ENCODE assay signal across 8 cellular contexts in the genomic region with DNA sequence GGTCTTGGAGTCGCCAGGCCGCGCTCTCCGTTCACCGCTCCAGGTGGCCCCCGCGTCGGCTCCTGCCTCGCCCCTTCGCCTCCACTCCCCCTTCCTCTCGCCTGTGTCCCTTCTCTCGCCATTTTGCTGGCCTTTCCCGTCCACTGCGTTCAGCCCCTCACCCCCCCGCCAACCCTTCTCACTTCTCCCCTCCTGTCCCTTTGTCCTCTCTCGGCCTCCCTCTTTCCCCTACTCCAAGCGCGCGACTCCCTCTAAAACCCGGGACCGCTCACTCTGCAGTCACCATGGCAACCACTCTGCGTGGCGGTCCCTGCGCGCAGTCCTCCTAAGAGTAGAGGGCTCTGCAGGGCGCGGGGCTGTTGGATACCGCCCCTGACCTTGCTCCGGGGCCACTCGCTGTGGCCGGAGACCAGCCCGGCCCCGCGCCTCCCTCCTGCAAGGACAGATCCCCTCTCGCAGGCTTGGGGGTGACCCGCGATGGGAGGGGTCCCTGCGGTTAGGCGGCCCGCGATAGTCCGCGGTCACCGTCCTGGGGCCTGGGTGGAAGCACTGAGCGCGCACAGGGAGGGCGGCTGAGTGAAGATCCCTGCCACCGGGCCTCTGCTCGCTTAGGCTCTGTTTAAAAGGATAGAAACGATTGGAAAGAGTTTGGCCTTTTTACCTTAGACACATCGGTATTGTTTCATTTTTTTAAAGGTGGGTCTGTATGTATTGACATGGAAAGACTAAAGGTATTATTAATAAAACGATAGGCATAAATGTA. TPM values are rescaled to one million over a fixed set of nuclear protein-coding genes. Genes with fewer than 3 reads are reported as not detected.
DNase-seq lines count a peak whose midpoint lies in the region; ATAC-seq and TF ChIP-seq lines count a peak whose summit lies in the region.

No MANE protein-coding gene starts in this region.

- no peak for ATAC-seq in HG03521 (IDR thresholded peaks at IDR 0.05; ENCODE audit: unreplicated experiment)

- peak overlapping the region; percentile 62 for H3K4me3 ChIP-seq in epithelial cell of esophagus (ENCODE audit: low read length)
- H3K4me3 ChIP-seq in muscle layer of colon (ENCODE audit: low read depth in 1 of 2, low read length in 2 of 2) = peak overlapping the region; percentile 79 to 88
- peak overlapping the region; percentile 83 to 86 (median 86) for H3K4me3 ChIP-seq in thyroid gland (replicated peaks in 1 of 3)

- H3K27ac ChIP-seq in muscle layer of colon (ENCODE audit: low read depth, low read length) = peak overlapping the region; percentile 92
- H3K27ac ChIP-seq in thyroid gland = peak overlapping the region in 2 of 3 donors; percentile 80 to 93

- DNase-seq in ELF-1 (ENCODE audit: low read depth, low spot score) (peak; percentile 77), NCI-H146 (lab: John Stamatoyannopoulos, UW) (peak; percentile 90), epithelial cell of esophagus (ENCODE audit: low read depth) (no peak), thyroid gland (peak in 1 of 2 donors; percentile 51), ureter (ENCODE audit: low spot score) (no peak)
- peak; percentile 40 for DNase-seq in activated CD4-positive, alpha-beta T cell treated with anti-CD3 and anti-CD28 coated beads, Interleukin-2, amount 50 U/mL, for 1 hour

- H3K9ac ChIP-seq in muscle layer of colon (ENCODE audit: low read length) = peak overlapping the region; percentile 39

- no peaks in the 10 kb centered on the region for H3K27me3 ChIP-seq in muscle layer of colon (ENCODE audit: control insufficient read depth in 1 of 2, insufficient read depth in 2 of 2, low read length in 2 of 2)
- H3K27me3 ChIP-seq in thyroid gland = no peaks in the 10 kb centered on the region

- H3K9me3 ChIP-seq in muscle layer of colon (ENCODE audit: low read length) (no peaks in the 10 kb centered on the region), thyroid gland (no peaks in the 10 kb centered on the region)

- TF ChIP-seq POLR2A in thyroid gland (IDR thresholded peaks at IDR 0.05) = no peak

- TF ChIP-seq CTCF in epithelial cell of esophagus (IDR thresholded peaks at IDR 0.05; ENCODE audit: insufficient read depth, low read depth, low read length, missing control alignments) (no peak), thyroid gland (IDR thresholded peaks at IDR 0.05) (no peak)

- peaks cover 4% of the 10 kb centered on the region for H3K36me3 ChIP-seq in muscle layer of colon (ENCODE audit: insufficient read depth, low read length)
- no peaks in the 10 kb centered on the region for H3K36me3 ChIP-seq in thyroid gland

- intact Hi-C loops in thyroid gland (cut with DNase I) = no loop called here

- WGBS in thyroid gland, 2 donors = 2% methylated on average over 39 to 52 of the region's 52 CpGs

- H3K4me1 ChIP-seq in muscle layer of colon (ENCODE audit: insufficient read depth, low read length) (no peaks in the 10 kb centered on the region), thyroid gland (peaks cover 11 to 15% of the 10 kb centered on the region in 2 donors)

RNA-seq across cellular contexts. Expression of gene CCDC40, which starts 0.5 kb away (rescaled TPM):
- total RNA-seq in thyroid gland (10 to 100 TPM in 2 of 4 donors, 1 to 10 TPM in 2; 6.7 to 17.3 (median 9.4) TPM), ureter (12.4 TPM)

RNA-seq across cellular contexts. Expression of gene TBC1D16, which starts 1.2 kb away (rescaled TPM):
- total RNA-seq in thyroid gland (10 to 100 TPM; 25.4 to 32.2 (median 29.8) TPM), ureter (37.0 TPM)

Comparison
In these comparisons a context has a peak if more than half of its experiments do, and no peak if none do; other contexts are left out.
1. DNase-seq: peak in ELF-1 (single experiment), NCI-H146 (single experiment) and activated CD4-positive, alpha-beta T cell treated with anti-CD3 and anti-CD28 coated beads, Interleukin-2, amount 50 U/mL, for 1 hour (single experiment); none in epithelial cell of esophagus (single experiment) and ureter (single experiment).
2. Peak in every context shown above with its lines, with median percentiles within 50 percentile points of each other: H3K4me3 ChIP-seq.